In genomic region chr19:48393196-48393558, GRCh38 we compare ENCODE assay signal across 13 cellular contexts. TPM values are rescaled to one million over a fixed set of nuclear protein-coding genes. Genes with fewer than 3 reads are reported as not detected.
A peak's percentile ranks its signal among the peaks of the same experiment; 100 is the strongest.
DNase-seq lines count a peak whose midpoint lies in the region; ATAC-seq and TF ChIP-seq lines count a peak whose summit lies in the region.
"Had no signal": no experiment of that assay in that cellular context is flagged by ENCODE, and none has a peak within 500 bp of the region (broad histone marks: within the 10 kb centered on the region; RNA-seq: fewer than 3 reads in every experiment).

No MANE protein-coding gene starts in this region.

- no peaks in the 10 kb centered on the region for H3K9me2 ChIP-seq in Loucy (replicated peaks; ENCODE audit: low read depth, low read length)

- CTCF ChIA-PET in Calu3 (lab: Charles Lee): interaction anchor here (0.6 to 0.7 kb wide), 2 partner anchors 40 to 1753 kb away, joined by 3 to 4 read pairs; no protein-coding TSS in a partner anchor

- H3K27ac ChIP-seq in coronary artery: no peak overlapping the region

- H3F3A ChIP-seq in Loucy (ENCODE audit: low read depth): no peaks in the 10 kb centered on the region

- H3K4me1 ChIP-seq in Loucy (ENCODE audit: insufficient read depth, low read length, poor library complexity, severe bottlenecking) (peaks cover 11% of the 10 kb centered on the region), neuron (ENCODE audit: insufficient read depth, low read length) (peaks cover 43% of the 10 kb centered on the region)

- H3K27me3 ChIP-seq in Loucy (ENCODE audit: insufficient read depth, low read length, poor library complexity, severe bottlenecking): no peaks in the 10 kb centered on the region
- H3K27me3 ChIP-seq in neuron (ENCODE audit: insufficient read depth, low read length): peaks cover 10% of the 10 kb centered on the region

- H3K9me3 ChIP-seq in Loucy (ENCODE audit: insufficient read depth, low read depth, low read length) (no peaks in the 10 kb centered on the region), neuron (ENCODE audit: low read length) (no peaks in the 10 kb centered on the region)

- TF ChIP-seq CTCF in Calu3 (IDR thresholded peaks at IDR 0.05; ENCODE audit: unreplicated experiment) (no peak), Loucy (conservative IDR thresholded peaks at IDR 0.05; ENCODE audit: low read length) (no peak), coronary artery (IDR thresholded peaks at IDR 0.05) (no peak), omental fat pad (IDR thresholded peaks at IDR 0.05) (no peak)

- H3K27ac Mint-ChIP-seq in Calu3 (ENCODE audit: unreplicated experiment): no peak overlapping the region

- H3K9ac ChIP-seq in Loucy (ENCODE audit: low read depth, low read length, poor library complexity, severe bottlenecking): no peak overlapping the region

- peaks cover 51% of the 10 kb centered on the region for H3K36me3 Mint-ChIP-seq in Calu3 (ENCODE audit: insufficient read depth, unreplicated experiment)

- H3K9me3 Mint-ChIP-seq in Calu3 (ENCODE audit: low read depth, unreplicated experiment): no peaks in the 10 kb centered on the region

- H3K4me3 Mint-ChIP-seq in Calu3 (ENCODE audit: low read depth, unreplicated experiment): peak overlapping the region; percentile 19

- H2AFZ ChIP-seq in Loucy (ENCODE audit: low read length) (peak overlapping the region; percentile 59; the same call in 1 of the 2 replicates), neuron (ENCODE audit: low read depth, low read length) (peak overlapping the region; percentile 75)

- DNase-seq in Calu3 (no peak), coronary artery (ENCODE audit: low spot score) (no peak), omental fat pad (ENCODE audit: low spot score) (no peak)
- DNase-seq: GOT3; NK-92 treated with Interleukin-12 subunit alpha and Interleukin-12 subunit beta, amount 100 ng/mL, for 24 hours had no signal

- ATAC-seq in HG02884 (IDR thresholded peaks at IDR 0.05; ENCODE audit: unreplicated experiment) (no peak), omental fat pad (ENCODE audit: low FRiP score) (no peak), GM18505 (IDR thresholded peaks at IDR 0.05; ENCODE audit: unreplicated experiment) (no peak)

- peaks cover 4% of the 10 kb centered on the region; the same call in 1 of the 2 replicates for H3K36me3 ChIP-seq in Loucy (ENCODE audit: insufficient read depth, low read length)
- H3K36me3 ChIP-seq in neuron (ENCODE audit: insufficient read depth, low read length): peaks cover 6% of the 10 kb centered on the region

- no peak for TF ChIP-seq POLR2A in GM18505 (IDR thresholded peaks at IDR 0.05; ENCODE audit: borderline replicate concordance, extremely low read depth, insufficient read depth, insufficient read length)

- peaks cover 69% of the 10 kb centered on the region for H3K27me3 Mint-ChIP-seq in Calu3 (ENCODE audit: unreplicated experiment)

- no TSS peak for BruUV-seq in Calu3 (replicated peaks; lab: Mats Ljungman, UMichigan)

- peak overlapping the region; percentile 40 for H3K4me3 ChIP-seq in Loucy (ENCODE audit: low read length, poor library complexity, severe bottlenecking)
- peak overlapping the region; percentile 55 for H3K4me3 ChIP-seq in coronary artery
- H3K4me3 ChIP-seq in neuron (ENCODE audit: low read length): peak overlapping the region; percentile 55

- H3K79me2 ChIP-seq in Loucy (ENCODE audit: insufficient read depth, low read length): peaks cover 32% of the 10 kb centered on the region

- H3K4me1 Mint-ChIP-seq in Calu3 (ENCODE audit: low read depth, unreplicated experiment): peaks cover 22% of the 10 kb centered on the region

- intact Hi-C loops in Calu3 (cut with micrococcal nuclease; ENCODE audit: unreplicated experiment): no loop called here

- peak overlapping the region; percentile 53 for H3K4me2 ChIP-seq in Loucy (ENCODE audit: low read depth, low read length, poor library complexity, severe bottlenecking)

- H4K20me1 ChIP-seq in Loucy (ENCODE audit: insufficient read depth, low read length, poor library complexity, severe bottlenecking): peaks cover 12% of the 10 kb centered on the region

RNA-seq across cellular contexts. Expression of gene GRIN2D, which starts 0.3 kb away (rescaled TPM):
- total RNA-seq in Calu3 (2022) (0.15 TPM in 1 of 2 replicates, not detected in the other), omental fat pad (under 1 TPM; 0.12 to 0.63 (median 0.33) TPM)

RNA-seq across cellular contexts. Expression of gene KDELR1, which starts 1.8 kb away (rescaled TPM):
- total RNA-seq in Calu3 (2022): 185 and 194 TPM in 2 replicates
- 100 to 1,000 TPM in 1 of 4 donors, 10 to 100 TPM in 3; 72.2 to 102 (median 75.3) TPM for total RNA-seq in omental fat pad

RNA-seq across cellular contexts. Expression of gene SYNGR4, which starts 29.0 kb away (rescaled TPM):
- total RNA-seq in Calu3 (2022) (not detected in 2 replicates), omental fat pad (not detected)
- total RNA-seq: epithelial cell of proximal tubule, HT1080, mesenteric fat pad, renal cortical epithelial cell had no signal

RNA-seq across cellular contexts. Expression of gene TMEM143, which starts 29.4 kb away (rescaled TPM):
- total RNA-seq in Calu3 (2022) (10.4 and 14.8 TPM in 2 replicates), omental fat pad (10 to 100 TPM in 1 of 4 donors, 1 to 10 TPM in 3; 2.0 to 11.5 (median 5.1) TPM)

RNA-seq across cellular contexts. Expression of gene GRWD1, which starts 52.6 kb away (rescaled TPM):
- total RNA-seq in Calu3 (2022): 75.0 and 76.7 TPM in 2 replicates
- total RNA-seq in omental fat pad: 10 to 100 TPM; 19.5 to 90.5 (median 31.5) TPM
